1 cellular context compared by ENCODE assay signal in genomic region chr11:22680628-22681027, GRCh38.
TF ChIP-seq lines count a peak whose summit lies in the region.

No MANE protein-coding gene starts in this region.

TF ChIP-seq in HepG2, 621 proteins besides CTCF, POLR2A, EP300 and RAD21 (continued from another document and continues in another):
- TF ChIP-seq ZBTB4 (CRISPR knock-in tag; IDR thresholded peaks at IDR 0.05; ENCODE audit: borderline replicate concordance) (no peak), STAG1 (CRISPR knock-in tag; IDR thresholded peaks at IDR 0.05) (no peak), RNF2 (conservative IDR thresholded peaks at IDR 0.05; ENCODE audit: low read depth) (no peak), ZNF770 (CRISPR knock-in tag; IDR thresholded peaks at IDR 0.05) (no peak), SMC3 (IDR thresholded peaks at IDR 0.05; ENCODE audit: low read length) (no peak), ZNF567 (CRISPR knock-in tag; IDR thresholded peaks at IDR 0.05; ENCODE audit: borderline replicate concordance) (no peak), FUBP1 (CRISPR knock-in tag; IDR thresholded peaks at IDR 0.05; ENCODE audit: borderline replicate concordance) (no peak), ZNF24 (IDR thresholded peaks at IDR 0.05) (0 out of 2 replicates have a peak, but pooled peaks have one; percentile 46), SRF (IDR thresholded peaks at IDR 0.05; ENCODE audit: low read depth, low read length) (no peak), HNRNPUL1 (IDR thresholded peaks at IDR 0.05; ENCODE audit: low read depth, low read length) (no peak), ARHGAP35 (CRISPR knock-in tag; IDR thresholded peaks at IDR 0.05; ENCODE audit: borderline replicate concordance) (no peak), CEBPG (CRISPR knock-in tag; IDR thresholded peaks at IDR 0.05) (peak; percentile 84), HMG20A (CRISPR knock-in tag; IDR thresholded peaks at IDR 0.05; ENCODE audit: borderline replicate concordance) (peak; percentile 71; the same call in 1 of the 2 replicates), PRPF4 (IDR thresholded peaks at IDR 0.05; ENCODE audit: low read depth, low read length, poor library complexity, severe bottlenecking) (no peak), IRF1 (CRISPR knock-in tag; IDR thresholded peaks at IDR 0.05; ENCODE audit: low read depth) (no peak), NFE2L2 (IDR thresholded peaks at IDR 0.05; ENCODE audit: low read length) (peak; percentile 92), ZNF792 (CRISPR knock-in tag; IDR thresholded peaks at IDR 0.05) (peak; percentile 75), ZNF782 (CRISPR knock-in tag; IDR thresholded peaks at IDR 0.05; ENCODE audit: borderline replicate concordance) (no peak), GMEB2 (CRISPR knock-in tag; IDR thresholded peaks at IDR 0.05; ENCODE audit: low read depth) (no peak), PREB (CRISPR knock-in tag; IDR thresholded peaks at IDR 0.05) (no peak), RARA (CRISPR knock-in tag; IDR thresholded peaks at IDR 0.05) (peak; percentile 56; the same call in 1 of the 2 replicates), ZNF17 (CRISPR knock-in tag; IDR thresholded peaks at IDR 0.05) (no peak), FOXC1 (CRISPR knock-in tag; IDR thresholded peaks at IDR 0.05; ENCODE audit: borderline replicate concordance) (no peak), ZBTB10 (CRISPR knock-in tag; IDR thresholded peaks at IDR 0.05; ENCODE audit: borderline replicate concordance) (no peak), JDP2 (CRISPR knock-in tag; IDR thresholded peaks at IDR 0.05; ENCODE audit: borderline replicate concordance) (no peak), KLF15 (CRISPR knock-in tag; IDR thresholded peaks at IDR 0.05; ENCODE audit: borderline replicate concordance) (no peak), MTF1 (CRISPR knock-in tag; IDR thresholded peaks at IDR 0.05) (no peak), ZNF672 (CRISPR knock-in tag; IDR thresholded peaks at IDR 0.05) (no peak), NR2C2 (CRISPR knock-in tag; IDR thresholded peaks at IDR 0.05; ENCODE audit: borderline replicate concordance) (peak; percentile 49; the same call in 1 of the 2 replicates), NFRKB (IDR thresholded peaks at IDR 0.05) (no peak), ZNF362 (CRISPR knock-in tag; IDR thresholded peaks at IDR 0.05; ENCODE audit: borderline replicate concordance) (peak; percentile 71; the same call in 1 of the 2 replicates), ZNF747 (CRISPR knock-in tag; IDR thresholded peaks at IDR 0.05; ENCODE audit: borderline replicate concordance) (no peak), ZFX (CRISPR knock-in tag; IDR thresholded peaks at IDR 0.05; ENCODE audit: low read depth) (no peak), NCOA2 (CRISPR knock-in tag; IDR thresholded peaks at IDR 0.05) (peak; percentile 67), ZNF530 (CRISPR knock-in tag; IDR thresholded peaks at IDR 0.05; ENCODE audit: low read depth) (no peak), ZNF687 (CRISPR knock-in tag; IDR thresholded peaks at IDR 0.05) (no peak), ZNF781 (CRISPR knock-in tag; IDR thresholded peaks at IDR 0.05; ENCODE audit: borderline replicate concordance, not compliant biosample characterization) (no peak), ZHX1 (CRISPR knock-in tag; IDR thresholded peaks at IDR 0.05; ENCODE audit: low read depth) (no peak)
